ENCODE assay signal across 2 cellular contexts in the genomic region with DNA sequence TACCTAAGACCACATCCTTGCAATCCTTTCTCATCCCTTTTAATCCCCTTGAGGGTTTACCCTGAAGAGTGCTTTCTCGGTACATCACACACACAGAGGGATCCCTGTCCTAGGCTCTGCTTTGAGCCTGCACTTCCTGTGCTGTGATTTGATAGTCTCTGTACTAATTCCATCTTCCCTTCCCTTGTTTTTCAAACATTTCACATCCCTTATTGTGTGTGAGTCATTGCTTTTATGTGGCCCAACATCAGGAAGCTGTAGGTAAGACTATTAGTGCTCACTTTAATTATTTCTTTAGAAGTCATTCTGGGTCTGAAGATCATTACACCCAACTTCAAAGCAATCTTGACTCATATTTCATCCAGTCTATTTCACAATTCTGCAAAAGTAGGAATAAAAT.
TF ChIP-seq lines count a peak whose summit lies in the region.

No MANE protein-coding gene starts in this region.

TF ChIP-seq in SK-N-SH, 30 proteins besides CTCF, POLR2A, EP300 and RAD21 (continued from another document):
- TF ChIP-seq JUND (IDR thresholded peaks at IDR 0.05) (no peak), YY1 (IDR thresholded peaks at IDR 0.05; ENCODE audit: low read depth) (no peak), EZH2phosphoT487 (IDR thresholded peaks at IDR 0.05; ENCODE audit: borderline replicate concordance, low read depth) (no peak), USF1 (IDR thresholded peaks at IDR 0.05; ENCODE audit: borderline replicate concordance, low read depth) (no peak), NRF1 (IDR thresholded peaks at IDR 0.05; ENCODE audit: low read depth, low read length) (no peak), MXI1 (IDR thresholded peaks at IDR 0.05; ENCODE audit: low read depth, low read length) (no peak), ELF1 (IDR thresholded peaks at IDR 0.05) (no peak), GABPA (IDR thresholded peaks at IDR 0.05; ENCODE audit: low read depth) (no peak), TCF12 (IDR thresholded peaks at IDR 0.05) (no peak), POLR2AphosphoS5 (IDR thresholded peaks at IDR 0.05; ENCODE audit: low read depth, low read length) (no peak), TAF1 (IDR thresholded peaks at IDR 0.05; ENCODE audit: borderline replicate concordance, low read depth, low read length) (no peak), TEAD4 (IDR thresholded peaks at IDR 0.05; ENCODE audit: borderline replicate concordance, insufficient read depth) (no peak), SIN3A (IDR thresholded peaks at IDR 0.05; ENCODE audit: borderline replicate concordance, low read depth, low read length) (no peak), RCOR1 (IDR thresholded peaks at IDR 0.05; ENCODE audit: low read length) (no peak), SMC3 (IDR thresholded peaks at IDR 0.05; ENCODE audit: low read depth, low read length) (no peak)
- TF ChIP-seq, protein P1, sequence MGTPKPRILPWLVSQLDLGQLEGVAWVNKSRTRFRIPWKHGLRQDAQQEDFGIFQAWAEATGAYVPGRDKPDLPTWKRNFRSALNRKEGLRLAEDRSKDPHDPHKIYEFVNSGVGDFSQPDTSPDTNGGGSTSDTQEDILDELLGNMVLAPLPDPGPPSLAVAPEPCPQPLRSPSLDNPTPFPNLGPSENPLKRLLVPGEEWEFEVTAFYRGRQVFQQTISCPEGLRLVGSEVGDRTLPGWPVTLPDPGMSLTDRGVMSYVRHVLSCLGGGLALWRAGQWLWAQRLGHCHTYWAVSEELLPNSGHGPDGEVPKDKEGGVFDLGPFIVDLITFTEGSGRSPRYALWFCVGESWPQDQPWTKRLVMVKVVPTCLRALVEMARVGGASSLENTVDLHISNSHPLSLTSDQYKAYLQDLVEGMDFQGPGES (IDR thresholded peaks at IDR 0.05; ENCODE audit: low read depth, low read length), result no peak
- TF ChIP-seq, protein P2, sequence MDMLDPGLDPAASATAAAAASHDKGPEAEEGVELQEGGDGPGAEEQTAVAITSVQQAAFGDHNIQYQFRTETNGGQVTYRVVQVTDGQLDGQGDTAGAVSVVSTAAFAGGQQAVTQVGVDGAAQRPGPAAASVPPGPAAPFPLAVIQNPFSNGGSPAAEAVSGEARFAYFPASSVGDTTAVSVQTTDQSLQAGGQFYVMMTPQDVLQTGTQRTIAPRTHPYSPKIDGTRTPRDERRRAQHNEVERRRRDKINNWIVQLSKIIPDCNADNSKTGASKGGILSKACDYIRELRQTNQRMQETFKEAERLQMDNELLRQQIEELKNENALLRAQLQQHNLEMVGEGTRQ (IDR thresholded peaks at IDR 0.05; ENCODE audit: borderline replicate concordance, low read depth, low read length), result no peak

TF ChIP-seq in SK-N-SH treated with all-trans-retinoic acid at 6 μM for 48 hours, 23 proteins besides CTCF, POLR2A, EP300 and RAD21 (continued from another document):
- TF ChIP-seq, protein P3, sequence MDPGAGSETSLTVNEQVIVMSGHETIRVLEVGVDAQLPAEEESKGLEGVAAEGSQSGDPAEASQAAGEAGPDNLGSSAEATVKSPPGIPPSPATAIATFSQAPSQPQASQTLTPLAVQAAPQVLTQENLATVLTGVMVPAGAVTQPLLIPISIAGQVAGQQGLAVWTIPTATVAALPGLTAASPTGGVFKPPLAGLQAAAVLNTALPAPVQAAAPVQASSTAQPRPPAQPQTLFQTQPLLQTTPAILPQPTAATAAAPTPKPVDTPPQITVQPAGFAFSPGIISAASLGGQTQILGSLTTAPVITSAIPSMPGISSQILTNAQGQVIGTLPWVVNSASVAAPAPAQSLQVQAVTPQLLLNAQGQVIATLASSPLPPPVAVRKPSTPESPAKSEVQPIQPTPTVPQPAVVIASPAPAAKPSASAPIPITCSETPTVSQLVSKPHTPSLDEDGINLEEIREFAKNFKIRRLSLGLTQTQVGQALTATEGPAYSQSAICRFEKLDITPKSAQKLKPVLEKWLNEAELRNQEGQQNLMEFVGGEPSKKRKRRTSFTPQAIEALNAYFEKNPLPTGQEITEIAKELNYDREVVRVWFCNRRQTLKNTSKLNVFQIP (CRISPR knock-in tag; IDR thresholded peaks at IDR 0.05; ENCODE audit: borderline replicate concordance, low read depth), result no peak
- TF ChIP-seq ZNF70 (CRISPR knock-in tag; IDR thresholded peaks at IDR 0.05), result no peak
- TF ChIP-seq PPARA (CRISPR knock-in tag; IDR thresholded peaks at IDR 0.05; ENCODE audit: borderline replicate concordance), result no peak
- TF ChIP-seq TCF4 (CRISPR knock-in tag; IDR thresholded peaks at IDR 0.05; ENCODE audit: borderline replicate concordance), result no peak
- TF ChIP-seq ZFP3 (CRISPR knock-in tag; IDR thresholded peaks at IDR 0.05), result no peak
- no peak for TF ChIP-seq TSHZ2 (CRISPR knock-in tag; IDR thresholded peaks at IDR 0.05)
- no peak for TF ChIP-seq BACH2 (CRISPR knock-in tag; IDR thresholded peaks at IDR 0.05; ENCODE audit: borderline replicate concordance)
- no peak for TF ChIP-seq TOX (CRISPR knock-in tag; IDR thresholded peaks at IDR 0.05; ENCODE audit: borderline replicate concordance)
- TF ChIP-seq ZNF8 (CRISPR knock-in tag; IDR thresholded peaks at IDR 0.05), result no peak
- no peak for TF ChIP-seq RARB (CRISPR knock-in tag; IDR thresholded peaks at IDR 0.05)
- no peak for TF ChIP-seq ESRRG (CRISPR knock-in tag; IDR thresholded peaks at IDR 0.05)
- no peak for TF ChIP-seq CREB5 (CRISPR knock-in tag; IDR thresholded peaks at IDR 0.05; ENCODE audit: low read depth)
- TF ChIP-seq GLIS3 (CRISPR knock-in tag; IDR thresholded peaks at IDR 0.05), result no peak
- no peak for TF ChIP-seq ARNTL (CRISPR knock-in tag; IDR thresholded peaks at IDR 0.05; ENCODE audit: borderline replicate concordance, low read depth)
- TF ChIP-seq ZNF565 (CRISPR knock-in tag; conservative IDR thresholded peaks at IDR 0.05; ENCODE audit: low read depth), result no peak
- TF ChIP-seq SNAI2 (CRISPR knock-in tag; IDR thresholded peaks at IDR 0.05), result no peak
- no peak for TF ChIP-seq CSDC2 (CRISPR knock-in tag; IDR thresholded peaks at IDR 0.05)
TF ChIP-seq in SK-N-SH treated with all-trans-retinoic acid at 6 μM for 48 hours: peak in this region for 0.
